ENCODE assay signal across 24 cellular contexts in the genomic region with DNA sequence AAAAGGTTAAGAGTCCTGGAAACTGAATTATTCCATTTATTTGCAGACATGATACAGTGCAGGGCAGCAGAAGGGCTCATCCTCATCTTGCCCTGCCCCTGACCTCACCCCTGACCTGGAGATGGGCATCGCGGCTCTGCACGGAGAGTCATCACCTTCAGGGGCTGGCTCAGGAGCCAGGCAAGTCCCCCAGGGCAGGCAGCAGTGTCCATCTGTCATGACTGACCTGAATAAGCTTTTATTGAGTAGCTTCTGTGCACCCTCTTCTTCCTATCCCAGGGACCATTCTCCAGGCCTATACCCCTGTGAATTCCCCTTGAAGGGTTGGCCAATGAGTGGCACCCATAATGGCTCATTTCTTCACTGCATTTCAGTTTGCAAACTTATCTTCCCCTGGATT.
"Had no signal": no experiment of that assay in that cellular context is flagged by ENCODE, and none has a peak within 500 bp of the region (broad histone marks: within the 10 kb centered on the region; RNA-seq: fewer than 3 reads in every experiment).

No MANE protein-coding gene starts in this region.

- H3K27me3 ChIP-seq: MG63, SJSA1 had no signal

- ATAC-seq: HepG2 had no signal

- H3K4me3 ChIP-seq: MG63, SJSA1, SK-N-MC had no signal

- H3K27ac ChIP-seq: SJSA1, SK-N-MC had no signal

- H3K36me3 ChIP-seq: MG63, SJSA1 had no signal

- DNase-seq: IMR-90, Karpas-422, KG1, MG63, NCI-H1092, NCI-H1105 treated with DMSO at 0.1 percent for 48 hours, NCI-H1417 treated with DMSO at 0.1 percent for 48 hours, NCI-H146, NCI-H1694 treated with DMSO at 0.1 percent for 48 hours, NCI-H1930, NCI-H2081, NCI-H2107, NCI-H226, NCI-H446, NCI-H510A, NCI-H524 treated with DMSO at 0.1 percent for 48 hours, NCI-H69, NCI-H774, Right ventricle myocardium superior, RPMI8226, SIG-M5 had no signal

- H3K4me1 ChIP-seq: SJSA1 had no signal

- H3K9me3 ChIP-seq: MG63, SJSA1 had no signal
